22 cellular contexts compared by ENCODE assay signal in the genomic region with DNA sequence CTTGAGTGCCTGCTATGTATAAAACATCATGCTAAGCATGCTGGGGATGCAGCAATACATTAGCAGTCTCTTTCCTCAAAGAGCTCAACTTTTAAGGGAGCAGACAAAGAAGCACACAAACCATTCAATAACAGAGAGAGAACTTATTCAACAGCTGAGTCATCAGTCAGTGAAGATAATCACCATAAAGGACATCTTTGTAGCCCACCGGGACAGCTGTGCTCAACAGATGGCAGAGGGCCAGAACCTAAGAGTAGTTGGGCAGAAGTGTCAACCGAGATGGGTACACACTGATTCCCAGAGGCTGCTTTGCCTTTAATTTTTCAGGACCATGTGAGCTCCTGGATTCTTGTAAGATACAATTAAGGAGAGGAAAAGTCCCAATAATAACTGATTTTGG. TPM values are rescaled to one million over a fixed set of nuclear protein-coding genes. Genes with fewer than 3 reads are reported as not detected.
A peak's percentile ranks its signal among the peaks of the same experiment; 100 is the strongest.
DNase-seq lines count a peak whose midpoint lies in the region; FAIRE-seq and TF ChIP-seq lines count a peak whose summit lies in the region.
"Had no signal": no experiment of that assay in that cellular context is flagged by ENCODE, and none has a peak within 500 bp of the region (broad histone marks: within the 10 kb centered on the region; RNA-seq: fewer than 3 reads in every experiment).

No MANE protein-coding gene starts in this region.

- H3K4me1 ChIP-seq in astrocyte (ENCODE audit: insufficient read depth, low read length): peaks cover 20% of the 10 kb centered on the region
- peaks cover 0 to 9% of the 10 kb centered on the region in 2 experiments for H3K4me1 ChIP-seq in trophoblast cell (ENCODE audit: control insufficient read depth in 1 of 2, insufficient read depth in 2 of 2, low read length in 2 of 2)
- H3K4me1 ChIP-seq in sigmoid colon: peaks cover 0 to 11% (median 3%) of the 10 kb centered on the region in 4 donors
- H3K4me1 ChIP-seq: prostate gland had no signal

- H3K79me1 ChIP-seq in trophoblast cell (ENCODE audit: low read length): peaks cover 4% of the 10 kb centered on the region

- no peak overlapping the region for H4K12ac ChIP-seq in trophoblast cell (ENCODE audit: low read depth, low read length)

- peak overlapping the region; percentile 34 for H3K27ac Mint-ChIP-seq in activated CD4-positive, alpha-beta T cell treated with anti-CD3 and anti-CD28 coated beads, Interleukin-2, amount 10 ng/mL, durations not matched to agents 24 days and 14 days
- H3K27ac Mint-ChIP-seq in astrocyte (ENCODE audit: unreplicated experiment): peak overlapping the region; percentile 43
- H3K27ac Mint-ChIP-seq in chondrocyte (ENCODE audit: unreplicated experiment): no peak overlapping the region
- H3K27ac Mint-ChIP-seq: activated naive CD8-positive, alpha-beta T cell; nephron progenitor cell had no signal

- no peak overlapping the region for H3K4me2 ChIP-seq in astrocyte (ENCODE audit: low read length)
- H3K4me2 ChIP-seq in trophoblast cell (ENCODE audit: low read length): no peak overlapping the region

- peaks cover 5% of the 10 kb centered on the region for H3K79me2 ChIP-seq in astrocyte (ENCODE audit: insufficient read depth, low read length)
- H3K79me2 ChIP-seq in trophoblast cell (ENCODE audit: control insufficient read depth, insufficient read depth, low read length, poor library complexity): peaks cover 4% of the 10 kb centered on the region

- no peaks in the 10 kb centered on the region for H3K9me3 Mint-ChIP-seq in activated CD4-positive, alpha-beta T cell treated with anti-CD3 and anti-CD28 coated beads, Interleukin-2, amount 10 ng/mL, durations not matched to agents 24 days and 14 days
- H3K9me3 Mint-ChIP-seq in astrocyte (ENCODE audit: unreplicated experiment): no peaks in the 10 kb centered on the region
- H3K9me3 Mint-ChIP-seq in chondrocyte (ENCODE audit: low read depth): no peaks in the 10 kb centered on the region
- H3K9me3 Mint-ChIP-seq: nephron progenitor cell had no signal

- TF ChIP-seq EP300 in sigmoid colon (IDR thresholded peaks at IDR 0.05): no peak

- no peak overlapping the region for H3K27ac ChIP-seq in astrocyte (ENCODE audit: low read depth, low read length)
- H3K27ac ChIP-seq in trophoblast cell (ENCODE audit: low read depth, low read length): no peak overlapping the region
- H3K27ac ChIP-seq in sigmoid colon: no peak overlapping the region
- H3K27ac ChIP-seq: C4-2B, left ventricle myocardium inferior, prostate gland, RWPE1, testis had no signal

- H3K9ac ChIP-seq in astrocyte (ENCODE audit: low read length) (no peak overlapping the region), trophoblast cell (ENCODE audit: low read length) (no peak overlapping the region)

- no CpG with 5 or more reads among the region's 2 CpGs for WGBS in trophoblast cell (ENCODE audit: extremely low coverage, insufficient coverage, insufficient read length)
- WGBS in sigmoid colon, 2 donors: 56 to 72% methylated on average over 2 of the region's 2 CpGs

- peaks cover 4% of the 10 kb centered on the region for H3K36me3 Mint-ChIP-seq in activated CD4-positive, alpha-beta T cell treated with anti-CD3 and anti-CD28 coated beads, Interleukin-2, amount 10 ng/mL, durations not matched to agents 24 days and 14 days (ENCODE audit: low read depth)
- H3K36me3 Mint-ChIP-seq in astrocyte (ENCODE audit: low read depth, unreplicated experiment) (no peaks in the 10 kb centered on the region), chondrocyte (ENCODE audit: low read depth) (no peaks in the 10 kb centered on the region)
- H3K36me3 Mint-ChIP-seq: activated naive CD8-positive, alpha-beta T cell had no signal

- H3K14ac ChIP-seq in trophoblast cell (ENCODE audit: low read length): no peak overlapping the region

- no peak overlapping the region for H2AK5ac ChIP-seq in trophoblast cell (ENCODE audit: low read length)

- TF ChIP-seq POLR2A in sigmoid colon (IDR thresholded peaks at IDR 0.05): no peak

- peaks cover 13% of the 10 kb centered on the region for H3K4me1 Mint-ChIP-seq in activated CD4-positive, alpha-beta T cell treated with anti-CD3 and anti-CD28 coated beads, Interleukin-2, amount 10 ng/mL, durations not matched to agents 24 days and 14 days
- peaks cover 15% of the 10 kb centered on the region for H3K4me1 Mint-ChIP-seq in astrocyte (ENCODE audit: low read depth, unreplicated experiment)
- peaks cover 28% of the 10 kb centered on the region for H3K4me1 Mint-ChIP-seq in chondrocyte (ENCODE audit: low read depth)

- H3K36me3 ChIP-seq in astrocyte (ENCODE audit: insufficient read depth, low read length) (no peaks in the 10 kb centered on the region), trophoblast cell (ENCODE audit: control insufficient read depth in 1 of 2, insufficient read depth in 2 of 2, low read length in 2 of 2) (no peaks in the 10 kb centered on the region), sigmoid colon (no peaks in the 10 kb centered on the region)
- H3K36me3 ChIP-seq: left ventricle myocardium inferior, prostate gland had no signal

- H2BK120ac ChIP-seq in trophoblast cell (ENCODE audit: insufficient read depth, low read length, poor library complexity): no peak overlapping the region

- TF ChIP-seq CTCF in astrocyte (IDR thresholded peaks at IDR 0.05; ENCODE audit: insufficient read depth, low read depth, low read length) (no peak), sigmoid colon (IDR thresholded peaks at IDR 0.05) (no peak), chondrocyte (IDR thresholded peaks at IDR 0.05) (no peak)

- intact Hi-C loops in activated CD4-positive, alpha-beta T cell treated with anti-CD3 and anti-CD28 coated beads, Interleukin-2, amount 10 ng/mL, durations not matched to agents 24 days and 14 days (cut with micrococcal nuclease): no loop called here
- intact Hi-C loops in sigmoid colon (cut with DNase I): no loop called here

- H3K23ac ChIP-seq in trophoblast cell (ENCODE audit: low read length): no peak overlapping the region

- H3K4me3 Mint-ChIP-seq in activated CD4-positive, alpha-beta T cell treated with anti-CD3 and anti-CD28 coated beads, Interleukin-2, amount 10 ng/mL, durations not matched to agents 24 days and 14 days: no peak overlapping the region
- H3K4me3 Mint-ChIP-seq in astrocyte (ENCODE audit: unreplicated experiment) (no peak overlapping the region), chondrocyte (ENCODE audit: unreplicated experiment) (no peak overlapping the region)
- H3K4me3 Mint-ChIP-seq: activated naive CD8-positive, alpha-beta T cell; nephron progenitor cell had no signal

- H4K91ac ChIP-seq in trophoblast cell (ENCODE audit: low read depth, low read length): no peak overlapping the region

- no peak for FAIRE-seq in astrocyte (lab: Jason Lieb, UNC)
- FAIRE-seq: small intestine had no signal

- H3K9me3 ChIP-seq in astrocyte (ENCODE audit: insufficient read depth, low read depth, low read length) (no peaks in the 10 kb centered on the region), trophoblast cell (ENCODE audit: insufficient read depth, low read depth, low read length) (no peaks in the 10 kb centered on the region), sigmoid colon (no peaks in the 10 kb centered on the region)
- H3K9me3 ChIP-seq: left ventricle myocardium inferior, prostate gland, testis had no signal

- no peak overlapping the region for H4K8ac ChIP-seq in trophoblast cell (ENCODE audit: low read depth, low read length)

- H2BK5ac ChIP-seq in trophoblast cell (ENCODE audit: low read depth, low read length, poor library complexity): no peak overlapping the region

- no peak for DNase-seq in activated CD4-positive, alpha-beta T cell treated with anti-CD3 and anti-CD28 coated beads, Interleukin-2, amount 10 ng/mL, durations not matched to agents 24 days and 14 days
- DNase-seq in activated CD4-positive, alpha-beta T cell treated with anti-CD3 and anti-CD28 coated beads, Interleukin-2, amount 50 U/mL, for 48 hours: no peak
- peak; percentile 24 for DNase-seq in NCI-H1105 treated with DMSO at 0.1 percent for 48 hours (lab: John Stamatoyannopoulos, UW)
- DNase-seq in astrocyte (ENCODE audit: low read depth): no peak
- DNase-seq in trophoblast cell: no peak
- DNase-seq in activated gamma-delta T cell treated with Interleukin-2 at 50 U/mL for 16 hours: no peak
- DNase-seq in sigmoid colon: no peak
- DNase-seq in chondrocyte (ENCODE audit: low spot score): no peak
- DNase-seq: activated CD4-positive, alpha-beta T cell treated with anti-CD3 and anti-CD28 coated beads for 48 hours; KBM-7; left ventricle myocardium inferior; NCI-H1694; nephron progenitor cell; small intestine; stimulated activated CD4-positive, alpha-beta T cell treated with anti-CD3 and anti-CD28 coated beads, Interleukin-2, amount 100 ng/mL, for 48 hours; stimulated activated naive CD4-positive, alpha-beta T cell; T-helper 1 cell; testis had no signal

- H4K20me1 ChIP-seq in astrocyte (ENCODE audit: insufficient read depth, low read length): no peaks in the 10 kb centered on the region

- peaks cover 16% of the 10 kb centered on the region for H3K27me3 Mint-ChIP-seq in activated CD4-positive, alpha-beta T cell treated with anti-CD3 and anti-CD28 coated beads, Interleukin-2, amount 10 ng/mL, durations not matched to agents 24 days and 14 days
- H3K27me3 Mint-ChIP-seq in astrocyte (ENCODE audit: low read depth, unreplicated experiment) (no peaks in the 10 kb centered on the region), chondrocyte (ENCODE audit: low read depth) (no peaks in the 10 kb centered on the region)
- H3K27me3 Mint-ChIP-seq: activated naive CD8-positive, alpha-beta T cell had no signal

- no peak overlapping the region for H3K4ac ChIP-seq in trophoblast cell (ENCODE audit: low read depth, low read length)

- peak overlapping the region; percentile 6 for H2AFZ ChIP-seq in astrocyte (ENCODE audit: low read depth, low read length)
- H2AFZ ChIP-seq in trophoblast cell (ENCODE audit: insufficient read depth, low read length, poor library complexity): no peak overlapping the region

- no peak overlapping the region for H3K18ac ChIP-seq in trophoblast cell (ENCODE audit: low read length)

- H3K27me3 ChIP-seq in astrocyte (ENCODE audit: insufficient read depth, low read length): no peaks in the 10 kb centered on the region
- H3K27me3 ChIP-seq in trophoblast cell (ENCODE audit: insufficient read depth, low read length): no peaks in the 10 kb centered on the region
- no peaks in the 10 kb centered on the region for H3K27me3 ChIP-seq in sigmoid colon
- H3K27me3 ChIP-seq: testis had no signal

- no peak overlapping the region for H3K4me3 ChIP-seq in astrocyte (ENCODE audit: insufficient read depth, low read depth, low read length)
- no peak overlapping the region for H3K4me3 ChIP-seq in trophoblast cell (ENCODE audit: low read depth, low read length)
- H3K4me3 ChIP-seq in sigmoid colon: no peak overlapping the region
- H3K4me3 ChIP-seq: left ventricle myocardium inferior, prostate gland, testis had no signal

- H2BK12ac ChIP-seq in trophoblast cell (ENCODE audit: low read length): peak overlapping the region; percentile 69

RNA-seq across cellular contexts. Expression of gene RAB8B, which starts 4.2 kb away (rescaled TPM):
- total RNA-seq in activated CD4-positive, alpha-beta T cell treated with anti-CD3 and anti-CD28 coated beads, Interleukin-2, amount 10 ng/mL, durations not matched to agents 24 days and 14 days: 186 and 187 TPM in 2 replicates
- total RNA-seq in astrocyte: 45.7 and 49.3 TPM in 2 replicates
- polyA plus RNA-seq in trophoblast cell (2013): 72.5 and 74.2 TPM in 2 replicates
- 10 to 100 TPM; 21.7 to 30.4 (median 29.8) TPM for total RNA-seq in sigmoid colon
- 10 to 100 TPM in 2 of 3 donors, 1 to 10 TPM in 1; 6.5 to 13.6 (median 10.8) TPM for polyA plus RNA-seq in sigmoid colon
- total RNA-seq in chondrocyte: 27.6 to 34.8 TPM (median 32.7 TPM) in 3 replicates

RNA-seq across cellular contexts. Expression of gene RPS27L, which starts 27.9 kb away (rescaled TPM):
- total RNA-seq in activated CD4-positive, alpha-beta T cell treated with anti-CD3 and anti-CD28 coated beads, Interleukin-2, amount 10 ng/mL, durations not matched to agents 24 days and 14 days: 167 and 179 TPM in 2 replicates
- total RNA-seq in astrocyte (428 and 484 TPM in 2 replicates), sigmoid colon (100 to 1,000 TPM in 2 of 4 donors, 10 to 100 TPM in 2; 63.3 to 200 (median 143) TPM), chondrocyte (211 to 242 TPM (median 221 TPM) in 3 replicates)
- 222 TPM in 2 replicates for polyA plus RNA-seq in trophoblast cell (2013)
- 100 to 1,000 TPM; 172 to 417 (median 405) TPM for polyA plus RNA-seq in sigmoid colon
